Comparison of ENCODE assay signal across 24 cellular contexts in the genomic region with DNA sequence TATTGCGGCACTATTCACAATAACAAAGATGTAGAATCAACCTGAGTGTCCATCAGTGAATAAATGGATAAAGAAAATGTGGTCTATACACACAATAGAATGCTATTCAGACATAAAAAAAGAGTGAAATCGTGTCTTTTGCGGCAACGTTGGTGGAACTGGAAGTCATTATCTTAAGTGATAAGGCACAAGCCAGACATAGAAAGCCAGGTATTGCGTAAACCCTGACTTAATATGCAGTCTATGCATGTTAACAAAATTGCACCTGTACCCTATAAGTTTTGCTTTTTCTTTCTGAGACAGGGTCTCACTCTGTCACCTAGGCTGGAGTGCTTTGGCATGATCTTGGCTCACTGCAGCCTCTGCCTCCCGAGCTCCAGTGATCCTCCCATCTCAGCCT. TPM values are rescaled to one million over a fixed set of nuclear protein-coding genes. Genes with fewer than 3 reads are reported as not detected.
DNase-seq lines count a peak whose midpoint lies in the region; ATAC-seq, FAIRE-seq and TF ChIP-seq lines count a peak whose summit lies in the region.
"Had no signal": no experiment of that assay in that cellular context is flagged by ENCODE, and none has a peak within 500 bp of the region (broad histone marks: within the 10 kb centered on the region; RNA-seq: fewer than 3 reads in every experiment).

No MANE protein-coding gene starts in this region.

- H3K9me3 ChIP-seq in mammary epithelial cell (replicated peaks; ENCODE audit: insufficient read depth, low read length) (no peaks in the 10 kb centered on the region), breast epithelium (no peaks in the 10 kb centered on the region), H1 (ENCODE audit: insufficient read depth in 2 of 2, low read depth in 1 of 2, low read length in 1 of 2) (no peaks in the 10 kb centered on the region), pancreas (no peaks in the 10 kb centered on the region), gastroesophageal sphincter (no peaks in the 10 kb centered on the region)
- H3K9me3 ChIP-seq: BE2C, SK-N-SH had no signal

- dilution Hi-C loops in mammary epithelial cell (cut with HindIII; ENCODE audit: low sequenced_read_pairs): no loop called here

- H3K18ac ChIP-seq in H1 (ENCODE audit: extremely low read depth, low read length): no peak overlapping the region

- H3K4me2 ChIP-seq in mammary epithelial cell (ENCODE audit: insufficient read depth, low read depth, low read length) (no peak overlapping the region), H1 (ENCODE audit: insufficient read depth in 1 of 2, low read depth in 2 of 2, low read length in 2 of 2) (no peak overlapping the region)
- H3K4me2 ChIP-seq: KMS-11, SK-N-SH had no signal

- no peak overlapping the region for H2BK120ac ChIP-seq in H1 (replicated peaks; ENCODE audit: low read depth, low read length)

- no peak overlapping the region for H3K23ac ChIP-seq in H1 (ENCODE audit: insufficient read length)

- H4K91ac ChIP-seq in H1 (replicated peaks; ENCODE audit: insufficient read length, low read length): no peak overlapping the region

- no peak overlapping the region for H4K5ac ChIP-seq in H1 (ENCODE audit: insufficient read length, low read depth, low read length)

- H3K4me3 ChIP-seq in mammary epithelial cell (replicated peaks in 1 of 3; ENCODE audit: insufficient read depth in 1 of 3, low read depth in 2 of 3, low read length in 3 of 3) (no peak overlapping the region), breast epithelium (no peak overlapping the region), H1 (ENCODE audit: extremely low read depth in 1 of 4, insufficient read depth in 2 of 4, low read depth in 3 of 4, low read length in 4 of 4) (no peak overlapping the region), pancreas (no peak overlapping the region), gastroesophageal sphincter (no peak overlapping the region)

- CTCF ChIA-PET in mammary epithelial cell (lab: Charles Lee; ENCODE audit: low non-redundant PET): no interaction called here
- CTCF ChIA-PET in H1 (lab: Charles Lee; ENCODE audit: partially characterized antibody): interaction anchor here (0.7 kb wide), 1 partner anchor 14 kb away, joined by 3 read pairs; no protein-coding TSS in a partner anchor

- in situ Hi-C loops in mammary epithelial cell (cut with MboI; ENCODE audit: low sequenced_read_pairs in 2 of 2): no loop called here

- peak overlapping the region; percentile 25; the same call in 1 of the 2 replicates for H4K8ac ChIP-seq in H1 (ENCODE audit: extremely low read depth, insufficient read depth, low read length)

- H3K9ac ChIP-seq in mammary epithelial cell (ENCODE audit: insufficient read depth, low read length) (no peak overlapping the region), H1 (replicated peaks in 1 of 4; ENCODE audit: extremely low read depth in 1 of 4, low read depth in 3 of 4, low read length in 3 of 4) (no peak overlapping the region)
- H3K9ac ChIP-seq: KMS-11, SK-N-SH had no signal

- no peak overlapping the region for H3K4ac ChIP-seq in H1 (replicated peaks; ENCODE audit: insufficient read length, low read depth, low read length)

- TF ChIP-seq EP300 in H1 (IDR thresholded peaks at IDR 0.05; ENCODE audit: borderline replicate concordance in 1 of 2, low read depth in 2 of 2, low read length in 2 of 2): no peak
- no peak for TF ChIP-seq EP300 in gastroesophageal sphincter (IDR thresholded peaks at IDR 0.05)

- H3K36me3 ChIP-seq in mammary epithelial cell (ENCODE audit: insufficient read depth, low read length): no peaks in the 10 kb centered on the region
- H3K36me3 ChIP-seq in breast epithelium: no peaks in the 10 kb centered on the region
- H3K36me3 ChIP-seq in H1 (ENCODE audit: control insufficient read depth in 2 of 4, insufficient read depth in 4 of 4, low read length in 3 of 4): no peaks in the 10 kb centered on the region
- no peaks in the 10 kb centered on the region for H3K36me3 ChIP-seq in pancreas
- no peaks in the 10 kb centered on the region for H3K36me3 ChIP-seq in gastroesophageal sphincter
- H3K36me3 ChIP-seq: BE2C had no signal

- no peak overlapping the region for H2BK12ac ChIP-seq in H1 (ENCODE audit: low read depth, low read length)

- no peak for TF ChIP-seq RAD21 in H1 (IDR thresholded peaks at IDR 0.05 in 1 of 2, conservative IDR thresholded peaks at IDR 0.05 in 1 of 2; ENCODE audit: low read depth in 2 of 2, low read length in 2 of 2)

- no peaks in the 10 kb centered on the region for H3K79me1 ChIP-seq in H1 (ENCODE audit: low read depth, low read length)

- H3K27ac ChIP-seq in mammary epithelial cell (ENCODE audit: insufficient read depth, low read depth, low read length) (no peak overlapping the region), breast epithelium (no peak overlapping the region), H1 (ENCODE audit: low read depth, low read length) (no peak overlapping the region), pancreas (no peak overlapping the region), gastroesophageal sphincter (no peak overlapping the region)
- H3K27ac ChIP-seq: KMS-11 had no signal

- no peak for TF ChIP-seq POLR2A in breast epithelium (IDR thresholded peaks at IDR 0.05)
- no peak for TF ChIP-seq POLR2A in H1 (IDR thresholded peaks at IDR 0.05; ENCODE audit: control extremely low read depth in 1 of 2, low read depth in 2 of 2, low read length in 2 of 2)
- no peak for TF ChIP-seq POLR2A in gastroesophageal sphincter (IDR thresholded peaks at IDR 0.05)

- H2BK20ac ChIP-seq in H1 (ENCODE audit: low read length): no peak overlapping the region

- H3K23me2 ChIP-seq in H1 (ENCODE audit: low read depth, low read length): no peaks in the 10 kb centered on the region

- H2BK5ac ChIP-seq in H1 (ENCODE audit: low read depth, low read length): no peak overlapping the region

- H2BK15ac ChIP-seq in H1 (ENCODE audit: low read length): no peak overlapping the region

- POLR2A ChIA-PET in H1 (lab: Charles Lee; ENCODE audit: partially characterized antibody): no interaction called here

- no peak overlapping the region for H2AK5ac ChIP-seq in H1 (ENCODE audit: low read depth, low read length)

- ATAC-seq in pancreas (peak in 3 of 4 donors; percentile 34 to 66 (median 63)), GM19023 (IDR thresholded peaks at IDR 0.05; ENCODE audit: unreplicated experiment) (no peak), gastroesophageal sphincter (no peak), sciatic nerve (no peak)
- ATAC-seq: PC-3 had no signal

- H3K4me1 ChIP-seq in mammary epithelial cell (ENCODE audit: insufficient read depth, low read length) (peaks cover 8% of the 10 kb centered on the region), breast epithelium (no peaks in the 10 kb centered on the region), H1 (replicated peaks in 1 of 4; ENCODE audit: control insufficient read depth in 3 of 4, insufficient read depth in 4 of 4, low read length in 3 of 4) (peaks cover 0 to 2% (median 0%) of the 10 kb centered on the region in 4 experiments; a peak in 1 of 7 replicates), pancreas (peaks cover 7 to 40% (median 30%) of the 10 kb centered on the region in 3 donors), gastroesophageal sphincter (peaks cover 12 to 60% (median 14%) of the 10 kb centered on the region in 3 donors)

- DNase-seq in mammary epithelial cell: no peak
- no peak for DNase-seq in breast epithelium (ENCODE audit: low spot score in 2 of 2)
- peak; percentile 48 for DNase-seq in NOMO-1 treated with dmso at 0.1 percent for 144 hours (lab: John Stamatoyannopoulos, UW; ENCODE audit: unreplicated experiment)
- no peak for DNase-seq in H1 (ENCODE audit: low read depth in 1 of 2, low spot score in 2 of 2)
- DNase-seq in pancreas: no peak
- DNase-seq in sciatic nerve (ENCODE audit: low spot score): no peak
- DNase-seq: 8988T, ACHN, BE2C, DMS153, DND-41, MV-4-11, NCI-H1694, NCI-H2029 treated with DMSO at 0.1 percent for 48 hours, NCI-H226, NCI-H510A, PC-3, SK-N-SH, SW 1271 had no signal

- no peak overlapping the region for H3K14ac ChIP-seq in H1 (ENCODE audit: insufficient read length)

- FAIRE-seq in H1 (lab: Jason Lieb, UNC) (no peak), pancreas (lab: Jason Lieb, UNC) (no peak)
- FAIRE-seq: GM12892, H54 had no signal

- H3K79me2 ChIP-seq in mammary epithelial cell (ENCODE audit: insufficient read depth, low read length) (peaks cover 57% of the 10 kb centered on the region), H1 (ENCODE audit: control insufficient read depth in 1 of 2, insufficient read depth in 2 of 2, low read length in 2 of 2) (peaks cover 0 to 56% of the 10 kb centered on the region in 2 experiments; a peak in 2 of 4 replicates)

- peaks cover 2% of the 10 kb centered on the region for H4K20me1 ChIP-seq in mammary epithelial cell (ENCODE audit: insufficient read depth, low read length)
- H4K20me1 ChIP-seq in H1 (replicated peaks in 1 of 2; ENCODE audit: control insufficient read depth in 1 of 2, insufficient read depth in 2 of 2, low read length in 2 of 2): peaks cover 2 to 10% of the 10 kb centered on the region in 2 experiments

- H3K56ac ChIP-seq in H1 (replicated peaks; ENCODE audit: insufficient read length, low read depth, low read length): no peak overlapping the region

- H3K27me3 ChIP-seq in mammary epithelial cell (ENCODE audit: insufficient read depth, low read length) (no peaks in the 10 kb centered on the region), breast epithelium (no peaks in the 10 kb centered on the region), H1 (replicated peaks in 1 of 4; ENCODE audit: control insufficient read depth in 3 of 4, extremely low read depth in 1 of 4, insufficient read depth in 3 of 4, low read length in 3 of 4) (no peaks in the 10 kb centered on the region), pancreas (no peaks in the 10 kb centered on the region), gastroesophageal sphincter (no peaks in the 10 kb centered on the region)
- H3K27me3 ChIP-seq: BE2C had no signal

- H2AFZ ChIP-seq in mammary epithelial cell (ENCODE audit: low read depth, low read length) (no peak overlapping the region), H1 (ENCODE audit: low read length) (no peak overlapping the region)

- WGBS in mammary epithelial cell (ENCODE audit: low coverage, missing lambda C conversion rate): 95% methylated on average over 6 of the region's 6 CpGs
- 90% methylated on average over 6 of the region's 6 CpGs; no CpG with 5 or more reads in 1 of the 2 experiments for WGBS in H1 (ENCODE audit: extremely low coverage in 1 of 2, insufficient coverage in 1 of 2, insufficient read length in 1 of 2, insufficient replicate concordance in 2 of 2, low coverage in 1 of 2, low lambda C conversion rate in 2 of 2, missing lambda C conversion rate in 1 of 2), 2 experiments
- 41 to 45% methylated on average over 6 of the region's 6 CpGs for WGBS in pancreas, 2 donors
- 92 to 95% methylated on average over 5 to 6 of the region's 6 CpGs for WGBS in gastroesophageal sphincter (ENCODE audit: low coverage in 1 of 2), 2 donors

- TSS peak; percentile 4 for BruUV-seq in mammary epithelial cell (replicated peaks; lab: Mats Ljungman, UMichigan)

- no peak for TF ChIP-seq CTCF in mammary epithelial cell (conservative IDR thresholded peaks at IDR 0.05 in 1 of 2, IDR thresholded peaks at IDR 0.05 in 1 of 2; ENCODE audit: extremely low read depth in 1 of 2, insufficient read depth in 1 of 2, low read depth in 1 of 2, low read length in 2 of 2)
- no peak for TF ChIP-seq CTCF in breast epithelium (IDR thresholded peaks at IDR 0.05)
- no peak for TF ChIP-seq CTCF in H1 (IDR thresholded peaks at IDR 0.05; ENCODE audit: control extremely low read depth in 1 of 3, insufficient read depth in 1 of 3, low read depth in 1 of 3, low read length in 3 of 3)
- no peak for TF ChIP-seq CTCF in pancreas (IDR thresholded peaks at IDR 0.05)
- no peak for TF ChIP-seq CTCF in gastroesophageal sphincter (IDR thresholded peaks at IDR 0.05)

- intact Hi-C loops in mammary epithelial cell (cut with micrococcal nuclease) (no loop called here), breast epithelium (cut with DNase I; ENCODE audit: low total_unique reads) (no loop called here), pancreas (cut with DNase I) (no loop called here), sciatic nerve (cut with DNase I) (no loop called here)

RNA-seq across cellular contexts. Expression of a gene that starts 28.6 kb away (rescaled TPM):
- 10 to 100 TPM; 20.0 to 37.5 TPM for total RNA-seq in mammary epithelial cell
- 6.7 TPM for polyA plus RNA-seq in mammary epithelial cell
- polyA minus RNA-seq in mammary epithelial cell: 11.6 TPM
- 10 to 100 TPM; 31.5 to 40.8 (median 31.7) TPM for total RNA-seq in breast epithelium
- total RNA-seq in H1 (2021; fragmentation: NEBNext Ultra II Directional; extraction: Animal tissue kit (Norgen Biotek cat#: 25700)): 23.3 TPM in 2 replicates
- 4.9 and 5.6 TPM in 2 replicates for polyA plus RNA-seq in H1 (2011; rRNA removed)
- polyA plus RNA-seq in H1 (2011; cell fraction: cytosol; rRNA removed): 7.7 TPM
- 11.0 TPM for polyA plus RNA-seq in H1 (2011; cell fraction: nucleus; rRNA removed)
- polyA plus RNA-seq in H1 (2012, experiment 1 of 2): 7.9 to 13.1 TPM (median 9.8 TPM) in 4 replicates
- polyA plus RNA-seq in H1 (2012, experiment 2 of 2): 0.59 TPM
- 10.3 TPM for polyA plus RNA-seq in H1 (2013, experiment 1 of 2)
- polyA plus RNA-seq in H1 (2013, experiment 2 of 2): 9.6 TPM
- polyA minus RNA-seq in H1 (2011; rRNA and poly(A)+ RNA removed): 33.9 and 51.7 TPM in 2 replicates
- polyA minus RNA-seq in H1 (2011; cell fraction: cytosol; rRNA and poly(A)+ RNA removed): 16.7 TPM
- polyA minus RNA-seq in H1 (2011; cell fraction: nucleus; rRNA and poly(A)+ RNA removed): 42.8 TPM
- 10 to 100 TPM in 2 of 6 donors, 1 to 10 TPM in 4; 7.0 to 12.4 (median 8.9) TPM for total RNA-seq in pancreas
- polyA plus RNA-seq in pancreas: 1 to 10 TPM; 4.0 to 8.9 TPM
- 10 to 100 TPM; 39.4 to 66.6 (median 47.1) TPM for total RNA-seq in gastroesophageal sphincter
- 46.7 TPM for total RNA-seq in sciatic nerve

Comparison
In these comparisons a context has a peak if more than half of its experiments do, and no peak if none do; other contexts are left out.
1. ATAC-seq: peak in pancreas (3 of 4); none in GM19023 (single experiment), gastroesophageal sphincter (single experiment) and sciatic nerve (single experiment).